Comparison of ENCODE assay signal across 15 cellular contexts in genomic region chr6:149563203-149563927, GRCh38. TPM values are rescaled to one million over a fixed set of nuclear protein-coding genes. Genes with fewer than 3 reads are reported as not detected.
A peak's percentile ranks its signal among the peaks of the same experiment; 100 is the strongest.
DNase-seq lines count a peak whose midpoint lies in the region; ATAC-seq, FAIRE-seq and TF ChIP-seq lines count a peak whose summit lies in the region.
"Had no signal": no experiment of that assay in that cellular context is flagged by ENCODE, and none has a peak within 500 bp of the region (broad histone marks: within the 10 kb centered on the region; RNA-seq: fewer than 3 reads in every experiment).

No MANE protein-coding gene starts in this region.

- ATAC-seq in A549: no peak
- no peak for ATAC-seq in GM18867 (IDR thresholded peaks at IDR 0.05; ENCODE audit: unreplicated experiment)

- no peak overlapping the region for H3K27ac Mint-ChIP-seq in progenitor cell of endocrine pancreas

- H3K27ac ChIP-seq in A549: peak overlapping the region in 1 of 2 experiments; percentile 72; a peak in 3 of 6 replicates
- H3K27ac ChIP-seq: C4-2B, transverse colon had no signal

- H3K36me3 Mint-ChIP-seq in progenitor cell of endocrine pancreas (ENCODE audit: insufficient read depth): no peaks in the 10 kb centered on the region

- TF ChIP-seq CTCF in A549 (IDR thresholded peaks at IDR 0.05) (no peak), foreskin fibroblast (IDR thresholded peaks at IDR 0.05; ENCODE audit: low read depth, low read length) (no peak), progenitor cell of endocrine pancreas (IDR thresholded peaks at IDR 0.05; ENCODE audit: unreplicated experiment) (no peak)

- TF ChIP-seq RAD21 in A549 (conservative IDR thresholded peaks at IDR 0.05 in 1 of 2, IDR thresholded peaks at IDR 0.05 in 1 of 2): no peak

- no peaks in the 10 kb centered on the region for H3K36me3 ChIP-seq in adipocyte (ENCODE audit: control insufficient read depth, insufficient read depth, low read length, severe bottlenecking)
- H3K36me3 ChIP-seq: transverse colon had no signal

- CTCF ChIA-PET in A549 (lab: Yijun Ruan, JAX): interaction anchor here (2.1 to 2.4 kb wide), 2 partner anchors 16 to 18 kb away, joined by 9 to 11 read pairs; partner anchors contain the start of gene PPIL4

- TF ChIP-seq EP300 in A549 (IDR thresholded peaks at IDR 0.05): no peak

- H3K9ac ChIP-seq in adipocyte (ENCODE audit: low read length): no peak overlapping the region

- FAIRE-seq in A549 (lab: Jason Lieb, UNC): no peak

- H3K4me1 Mint-ChIP-seq in progenitor cell of endocrine pancreas (ENCODE audit: low read depth): peaks cover 9% of the 10 kb centered on the region

- DNase-seq in A549 (ENCODE audit: low read depth in 1 of 2, low spot score in 1 of 2): peak; percentile 10 to 39
- peak; percentile 10 for DNase-seq in H4 (ENCODE audit: low spot score)
- DNase-seq in adipocyte (ENCODE audit: low read depth): peak; percentile 89
- peak; percentile 67 to 87 for DNase-seq in foreskin fibroblast
- DNase-seq in progenitor cell of endocrine pancreas (ENCODE audit: low spot score, unreplicated experiment): no peak
- no peak for DNase-seq in T1000 (lab: John Stamatoyannopoulos, UW)
- no peak for DNase-seq in erythroblast (lab: John Stamatoyannopoulos, UW)
- DNase-seq: activated CD4-positive, alpha-beta T cell treated with anti-CD3 and anti-CD28 coated beads for 48 hours; activated gamma-delta T cell; hypothalamus; midbrain; NCI-H187; transverse colon had no signal

- H3K4me2 ChIP-seq in A549: peak overlapping the region; percentile 46

- no peak for TF ChIP-seq POLR2A in A549 (IDR thresholded peaks at IDR 0.05; ENCODE audit: low read length)
- TF ChIP-seq POLR2A in erythroblast (IDR thresholded peaks at IDR 0.05; ENCODE audit: low read length): no peak

- no peaks in the 10 kb centered on the region for H3K9me3 Mint-ChIP-seq in progenitor cell of endocrine pancreas (ENCODE audit: low read depth)

- POLR2A ChIA-PET in A549 (lab: Yijun Ruan, JAX): interaction anchor here (1.1 kb wide), 1 partner anchor 18 kb away, joined by 3 read pairs; the partner anchor contains the start of gene PPIL4

- H3K9me3 ChIP-seq in A549 (no peaks in the 10 kb centered on the region), adipocyte (ENCODE audit: control insufficient read depth, low read length) (no peaks in the 10 kb centered on the region)
- H3K9me3 ChIP-seq: transverse colon had no signal

- H3K4me1 ChIP-seq in A549 (peaks cover 32% of the 10 kb centered on the region), adipocyte (ENCODE audit: control insufficient read depth, insufficient read depth, low read length) (peaks cover 16% of the 10 kb centered on the region)

- no peaks in the 10 kb centered on the region for H3K27me3 ChIP-seq in adipocyte (replicated peaks; ENCODE audit: control insufficient read depth, insufficient read depth, low read length)

- peaks cover 30% of the 10 kb centered on the region for H3K27me3 Mint-ChIP-seq in progenitor cell of endocrine pancreas

- H3K4me3 ChIP-seq in A549 (no peak overlapping the region), adipocyte (ENCODE audit: low read length) (no peak overlapping the region), foreskin fibroblast (ENCODE audit: low read depth in 1 of 2, low read length in 2 of 2) (no peak overlapping the region)
- H3K4me3 ChIP-seq: transverse colon had no signal

- 49% methylated on average over 5 of the region's 5 CpGs for WGBS in A549 (ENCODE audit: missing lambda C conversion rate)

- H3K4me3 Mint-ChIP-seq in progenitor cell of endocrine pancreas (ENCODE audit: low read depth): no peak overlapping the region

TF ChIP-seq in A549, 52 proteins besides CTCF, POLR2A, EP300 and RAD21:
- TF ChIP-seq SMC3 (IDR thresholded peaks at IDR 0.05) (no peak), CHD4 (IDR thresholded peaks at IDR 0.05; ENCODE audit: borderline replicate concordance) (no peak), CEBPB (IDR thresholded peaks at IDR 0.05) (peak; percentile 14 to 61; a peak in 2 of 4 replicates), PBX3 (IDR thresholded peaks at IDR 0.05) (no peak), FOSL2 (IDR thresholded peaks at IDR 0.05) (peak; percentile 45; the same call in 1 of the 2 replicates), FOSL2 (CRISPR knock-in tag; IDR thresholded peaks at IDR 0.05) (peak; percentile 72), MYC (IDR thresholded peaks at IDR 0.05; ENCODE audit: borderline replicate concordance, low read length) (no peak), HOXA7 (CRISPR knock-in tag; IDR thresholded peaks at IDR 0.05) (no peak), HOXB13 (CRISPR knock-in tag; IDR thresholded peaks at IDR 0.05; ENCODE audit: low read depth) (no peak), KDM5A (IDR thresholded peaks at IDR 0.05) (no peak), RARB (CRISPR knock-in tag; IDR thresholded peaks at IDR 0.05) (no peak), JUNB (IDR thresholded peaks at IDR 0.05) (peak; percentile 42)
- TF ChIP-seq, protein P1, sequence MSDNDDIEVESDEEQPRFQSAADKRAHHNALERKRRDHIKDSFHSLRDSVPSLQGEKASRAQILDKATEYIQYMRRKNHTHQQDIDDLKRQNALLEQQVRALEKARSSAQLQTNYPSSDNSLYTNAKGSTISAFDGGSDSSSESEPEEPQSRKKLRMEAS (IDR thresholded peaks at IDR 0.05): no peak

RNA-seq across cellular contexts. Expression of gene GINM1, which starts 2.8 kb away (rescaled TPM):
- 25.9 and 34.9 TPM in 2 replicates for polyA plus RNA-seq in A549 (2011; rRNA removed)
- polyA plus RNA-seq in A549 (2012; cell fraction: cytosol; rRNA removed): 8.2 and 8.6 TPM in 2 replicates
- 3.0 and 4.5 TPM in 2 replicates for polyA plus RNA-seq in A549 (2012; cell fraction: nucleus; rRNA removed)
- 23.1 to 24.2 TPM (median 24.0 TPM) in 3 replicates for polyA plus RNA-seq in A549 (2017; fragmentation: RNase III; extraction: RNeasy Plus Mini Kit Qiagen cat#74134 plus additional on column Dnase treatment)
- polyA minus RNA-seq in A549 (2011; rRNA and poly(A)+ RNA removed): 3.2 and 3.8 TPM in 2 replicates
- total RNA-seq in H4 (2014; rRNA removed; shearing (Covaris generic)): 19.9 and 27.6 TPM in 2 replicates
- total RNA-seq in progenitor cell of endocrine pancreas: 25.9 and 26.3 TPM in 2 replicates

RNA-seq across cellular contexts. Expression of gene PPIL4, which starts 17.5 kb away (rescaled TPM):
- polyA plus RNA-seq in A549 (2011; rRNA removed) (8.9 and 12.1 TPM in 2 replicates), A549 (2017; fragmentation: RNase III; extraction: RNeasy Plus Mini Kit Qiagen cat#74134 plus additional on column Dnase treatment) (16.5 to 18.2 TPM (median 17.2 TPM) in 3 replicates)
- polyA plus RNA-seq in A549 (2012; cell fraction: cytosol; rRNA removed): 1.6 and 2.0 TPM in 2 replicates
- 0.92 and 1.7 TPM in 2 replicates for polyA plus RNA-seq in A549 (2012; cell fraction: nucleus; rRNA removed)
- 2.5 and 2.7 TPM in 2 replicates for polyA minus RNA-seq in A549 (2011; rRNA and poly(A)+ RNA removed)
- total RNA-seq in H4 (2014; rRNA removed; shearing (Covaris generic)): 19.2 and 19.7 TPM in 2 replicates
- 37.2 and 38.3 TPM in 2 replicates for total RNA-seq in progenitor cell of endocrine pancreas

Comparison
In these comparisons a context has a peak if more than half of its experiments do, and no peak if none do; other contexts are left out.
1. DNase-seq: peak in A549 (2 of 2), H4 (single experiment), adipocyte (single experiment) and foreskin fibroblast (2 of 2); none in progenitor cell of endocrine pancreas (single experiment), T1000 (single experiment) and erythroblast (0 of 2).